8 cellular contexts compared by ENCODE assay signal in genomic region chr19:19540707-19541515, GRCh38. TPM values are rescaled to one million over a fixed set of nuclear protein-coding genes. Genes with fewer than 3 reads are reported as not detected.
DNase-seq lines count a peak whose midpoint lies in the region; ATAC-seq, FAIRE-seq and TF ChIP-seq lines count a peak whose summit lies in the region.

No MANE protein-coding gene starts in this region.

- intact Hi-C loops in mucosa of descending colon (cut with DNase I, micrococcal nuclease), result no loop called here

- H3K27ac ChIP-seq in WERI-Rb-1, result no peak overlapping the region

- ATAC-seq in HG02588 (IDR thresholded peaks at IDR 0.05; ENCODE audit: unreplicated experiment), result peak; percentile 48
- ATAC-seq in mucosa of descending colon, result peak; percentile 78
- peak; percentile 82 for ATAC-seq in stimulated activated naive CD8-positive, alpha-beta T cell treated with anti-CD3 and anti-CD28 coated beads, Interleukin-15, Interleukin-2, amounts not matched to agents 100 U/mL and 50 U/mL, for 24 hours

- POLR2A ChIA-PET in BJ (lab: Charles Lee), result no interaction called here

- FAIRE-seq in bronchial epithelial cell (lab: Jason Lieb, UNC), result no peak

- no peak for TF ChIP-seq CTCF in BJ (IDR thresholded peaks at IDR 0.05; ENCODE audit: insufficient read depth, low read depth, low read length)
- TF ChIP-seq CTCF in WERI-Rb-1 (IDR thresholded peaks at IDR 0.05; ENCODE audit: low read depth, low read length), result no peak
- TF ChIP-seq CTCF in bronchial epithelial cell (IDR thresholded peaks at IDR 0.05; ENCODE audit: insufficient read depth, low read length, severe bottlenecking), result no peak
- TF ChIP-seq CTCF in mucosa of descending colon (IDR thresholded peaks at IDR 0.05), result no peak

- H3K27me3 ChIP-seq in BJ (ENCODE audit: control insufficient read depth, insufficient read depth, low read length), result peaks cover 3% of the 10 kb centered on the region
- H3K27me3 ChIP-seq in WERI-Rb-1 (ENCODE audit: insufficient read depth, low read depth, severe bottlenecking), result no peaks in the 10 kb centered on the region
- peaks cover 15% of the 10 kb centered on the region for H3K27me3 ChIP-seq in bronchial epithelial cell (ENCODE audit: control insufficient read depth, insufficient read depth, low read length)

- H3K4me3 ChIP-seq in BJ (ENCODE audit: low read depth, low read length) (peak overlapping the region; percentile 19), WERI-Rb-1 (ENCODE audit: low read depth, low read length) (no peak overlapping the region), bronchial epithelial cell (ENCODE audit: low read depth, low read length) (peak overlapping the region; percentile 16), mucosa of descending colon (no peak overlapping the region)

- DNase-seq in BJ (ENCODE audit: low read depth) (no peak), WERI-Rb-1 (peak; percentile 61), bronchial epithelial cell (ENCODE audit: low read depth) (peak; percentile 62), mucosa of descending colon (peak; percentile 62 to 79 (median 72)), NCI-H524 treated with DMSO at 0.1 percent for 48 hours (lab: John Stamatoyannopoulos, UW) (no peak), ACHN (no peak)
- peak; percentile 86 for DNase-seq in stimulated activated naive CD8-positive, alpha-beta T cell treated with anti-CD3 and anti-CD28 coated beads, Interleukin-15, Interleukin-2, amounts not matched to agents 100 U/mL and 50 U/mL, for 24 hours

- CTCF ChIA-PET in BJ (lab: Yijun Ruan, JAX), result interaction anchor here (0.9 to 1.6 kb wide), 4 partner anchors 9 to 103 kb away, joined by 3 to 8 read pairs (median 6); partner anchors contain the start of gene GMIP

- in situ Hi-C loops in ACHN (cut with HindIII; ENCODE audit: low pct_ligation_motif_present, low pct_unique_long_range_greater_than_20kb, low sequenced_read_pairs), result no loop called here

- H3K36me3 ChIP-seq in BJ (ENCODE audit: control insufficient read depth, insufficient read depth, low read length) (no peaks in the 10 kb centered on the region), WERI-Rb-1 (no peaks in the 10 kb centered on the region), bronchial epithelial cell (ENCODE audit: control insufficient read depth, insufficient read depth, low read length) (no peaks in the 10 kb centered on the region), mucosa of descending colon (ENCODE audit: low read depth) (no peaks in the 10 kb centered on the region)

- H3K9me3 ChIP-seq in WERI-Rb-1 (ENCODE audit: severe bottlenecking) (no peaks in the 10 kb centered on the region), mucosa of descending colon (no peaks in the 10 kb centered on the region)

- H3K4me1 ChIP-seq in mucosa of descending colon (ENCODE audit: low read depth), result peaks cover 20% of the 10 kb centered on the region

RNA-seq across cellular contexts. Expression of gene CILP2, which starts 2.8 kb away (rescaled TPM):
- polyA plus RNA-seq in BJ (2011; rRNA removed), result 0.39 and 0.77 TPM in 2 replicates
- 0.19 and 0.21 TPM in 2 replicates for polyA minus RNA-seq in BJ (2011; rRNA and poly(A)+ RNA removed)
- total RNA-seq in bronchial epithelial cell (under 0.01 and 0.13 TPM in 2 replicates), mucosa of descending colon (under 1 TPM in 1 of 3 donors, not detected in 2; 0.09 TPM)

RNA-seq across cellular contexts. Expression of gene YJEFN3, which starts 12.2 kb away (rescaled TPM):
- 0.94 and 1.1 TPM in 2 replicates for polyA plus RNA-seq in BJ (2011; rRNA removed)
- polyA minus RNA-seq in BJ (2011; rRNA and poly(A)+ RNA removed), result 0.57 and 0.77 TPM in 2 replicates
- total RNA-seq in bronchial epithelial cell, result 0.38 and 0.79 TPM in 2 replicates
- 10 to 100 TPM in 2 of 3 donors, 1 to 10 TPM in 1; 6.0 to 12.6 (median 10.6) TPM for total RNA-seq in mucosa of descending colon

RNA-seq across cellular contexts. Expression of gene NDUFA13, which starts 24.9 kb away (rescaled TPM):
- polyA plus RNA-seq in BJ (2011; rRNA removed), result 495 and 597 TPM in 2 replicates
- polyA minus RNA-seq in BJ (2011; rRNA and poly(A)+ RNA removed), result 62.5 and 108 TPM in 2 replicates
- total RNA-seq in bronchial epithelial cell (182 and 374 TPM in 2 replicates), mucosa of descending colon (100 to 1,000 TPM; 347 to 437 (median 348) TPM)

RNA-seq across cellular contexts. Expression of gene TSSK6, which starts 25.6 kb away (rescaled TPM):
- polyA plus RNA-seq in BJ (2011; rRNA removed), result 0.98 and 1.7 TPM in 2 replicates
- polyA minus RNA-seq in BJ (2011; rRNA and poly(A)+ RNA removed), result 0.15 and 0.57 TPM in 2 replicates
- total RNA-seq in bronchial epithelial cell (3.2 and 4.9 TPM in 2 replicates), mucosa of descending colon (1 to 10 TPM; 1.8 to 2.5 (median 2.3) TPM)

Comparison
In these comparisons a context has a peak if more than half of its experiments do, and no peak if none do; other contexts are left out.
1. DNase-seq: peak in WERI-Rb-1 (single experiment), bronchial epithelial cell (single experiment), mucosa of descending colon (3 of 3) and stimulated activated naive CD8-positive, alpha-beta T cell treated with anti-CD3 and anti-CD28 coated beads, Interleukin-15, Interleukin-2, amounts not matched to agents 100 U/mL and 50 U/mL, for 24 hours (single experiment); none in BJ (single experiment), NCI-H524 treated with DMSO at 0.1 percent for 48 hours (single experiment) and ACHN (single experiment).
2. H3K4me3 ChIP-seq: peak in BJ (single experiment) and bronchial epithelial cell (single experiment); none in WERI-Rb-1 (single experiment) and mucosa of descending colon (single experiment).
3. Peak in every context shown above with its lines, with median percentiles within 50 percentile points of each other: ATAC-seq.